17 cellular contexts compared by ENCODE assay signal in the genomic region with DNA sequence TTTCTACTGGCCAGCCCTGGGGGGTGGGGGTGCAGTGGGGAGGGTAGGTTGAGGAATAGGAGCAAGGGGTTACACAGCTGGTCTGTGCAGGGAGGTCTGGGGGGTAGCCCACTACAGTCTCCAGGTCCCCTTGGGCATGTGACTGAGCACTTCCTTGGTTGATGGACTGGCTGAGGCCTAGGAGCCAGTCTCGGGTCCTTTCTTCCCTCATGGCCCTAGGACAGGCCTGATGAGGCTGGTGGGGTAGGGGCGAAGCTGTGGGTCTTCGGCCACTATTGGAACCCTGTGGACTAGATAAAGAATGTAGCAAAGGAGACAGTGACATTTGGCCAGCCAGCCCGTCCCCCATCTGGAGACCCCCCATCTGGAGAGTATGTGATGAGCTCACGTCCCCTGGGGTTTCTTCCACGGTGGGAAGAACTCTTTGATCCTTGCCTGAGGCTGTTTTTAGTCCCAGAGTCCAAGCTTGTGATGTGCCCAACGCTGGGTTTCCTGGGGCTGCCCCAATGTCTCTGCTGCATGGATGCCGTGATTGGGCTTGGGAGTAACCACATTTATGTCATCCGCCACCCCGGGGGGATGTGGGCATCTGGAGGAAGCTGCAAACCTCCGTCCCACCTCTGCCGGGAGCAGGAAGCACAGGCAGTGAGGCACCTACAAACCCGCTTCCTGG. TPM values are rescaled to one million over a fixed set of nuclear protein-coding genes. Genes with fewer than 3 reads are reported as not detected.
DNase-seq lines count a peak whose midpoint lies in the region; ATAC-seq and TF ChIP-seq lines count a peak whose summit lies in the region.
"Had no signal": no experiment of that assay in that cellular context is flagged by ENCODE, and none has a peak within 500 bp of the region (broad histone marks: within the 10 kb centered on the region; RNA-seq: fewer than 3 reads in every experiment).

No MANE protein-coding gene starts in this region.

- no peak overlapping the region for H3K4me3 ChIP-seq in CD4-positive, alpha-beta memory T cell (ENCODE audit: low read length in 2 of 2)

- H3K27ac Mint-ChIP-seq in CD4-positive, alpha-beta memory T cell: peak overlapping the region in 2 of 7 donors; percentile 51
- peak overlapping the region; percentile 57 for H3K27ac Mint-ChIP-seq in T-helper 1 cell treated with Interleukin-12 subunit alpha and Interleukin-12 subunit beta and Interleukin-4 antibody, amounts not matched to agents 30 μg/mL and 1 μg/mL, for 36 hours
- peak overlapping the region; percentile 20 for H3K27ac Mint-ChIP-seq in effector memory CD8-positive, alpha-beta T cell

- intact Hi-C loops in CD4-positive, alpha-beta memory T cell (cut with micrococcal nuclease): no loop called here

- peaks cover 18% of the 10 kb centered on the region for H3K4me1 ChIP-seq in CD4-positive, alpha-beta memory T cell (ENCODE audit: insufficient read depth, low read length)
- H3K4me1 ChIP-seq: Caco-2 had no signal

- POLR2A ChIA-PET in CD4-positive, alpha-beta memory T cell (lab: Charles Lee; ENCODE audit: partially characterized antibody): interaction anchor here (0.9 kb wide), 1 partner anchor 127 kb away, joined by 3 read pairs; no protein-coding TSS in a partner anchor

- ATAC-seq in effector memory CD8-positive, alpha-beta T cell (replicated peaks): peak; percentile 80

- peak overlapping the region; percentile 7; the same call in 1 of the 2 replicates for H3K27ac ChIP-seq in C4-2B
- no peak overlapping the region for H3K27ac ChIP-seq in CD4-positive, alpha-beta memory T cell (ENCODE audit: low read depth, low read length)
- H3K27ac ChIP-seq: neutrophil had no signal

- no peaks in the 10 kb centered on the region for H3K27me3 ChIP-seq in CD4-positive, alpha-beta memory T cell (ENCODE audit: insufficient read depth, low read length)

- H3K9me3 ChIP-seq in CD4-positive, alpha-beta memory T cell (ENCODE audit: control insufficient read depth in 1 of 2, low read length in 2 of 2): no peaks in the 10 kb centered on the region
- H3K9me3 ChIP-seq: neutrophil had no signal

- no peaks in the 10 kb centered on the region for H3K9me3 Mint-ChIP-seq in CD4-positive, alpha-beta memory T cell
- no peaks in the 10 kb centered on the region for H3K9me3 Mint-ChIP-seq in T-helper 1 cell treated with Interleukin-12 subunit alpha and Interleukin-12 subunit beta and Interleukin-4 antibody, amounts not matched to agents 30 μg/mL and 1 μg/mL, for 36 hours
- no peaks in the 10 kb centered on the region for H3K9me3 Mint-ChIP-seq in effector memory CD8-positive, alpha-beta T cell

- CTCF ChIA-PET in CD4-positive, alpha-beta memory T cell (lab: Charles Lee; ENCODE audit: partially characterized antibody): interaction anchor here (1.0 to 1.6 kb wide), 4 partner anchors 9 to 65 kb away, joined by 3 to 5 read pairs (median 4); no protein-coding TSS in a partner anchor

- H3K36me3 ChIP-seq in CD4-positive, alpha-beta memory T cell (ENCODE audit: insufficient read depth, low read length): no peaks in the 10 kb centered on the region
- H3K36me3 ChIP-seq: neutrophil had no signal

- no peaks in the 10 kb centered on the region for H3K36me3 Mint-ChIP-seq in CD4-positive, alpha-beta memory T cell
- H3K36me3 Mint-ChIP-seq in T-helper 1 cell treated with Interleukin-12 subunit alpha and Interleukin-12 subunit beta and Interleukin-4 antibody, amounts not matched to agents 30 μg/mL and 1 μg/mL, for 36 hours (ENCODE audit: low read depth): no peaks in the 10 kb centered on the region
- no peaks in the 10 kb centered on the region for H3K36me3 Mint-ChIP-seq in effector memory CD8-positive, alpha-beta T cell (ENCODE audit: insufficient read depth)

- peak in 1 of 5 donors; percentile 14 for DNase-seq in CD4-positive, alpha-beta memory T cell
- peak in 1 of 3 experiments; percentile 26 for DNase-seq in effector memory CD8-positive, alpha-beta T cell
- DNase-seq in NOMO-1 (lab: John Stamatoyannopoulos, UW; ENCODE audit: unreplicated experiment in 2 of 2): no peak
- no peak for DNase-seq in NCI-H1092 treated with DMSO at 0.1 percent for 48 hours (lab: John Stamatoyannopoulos, UW)
- no peak for DNase-seq in dedifferentiated amniotic fluid mesenchymal stem cell (ENCODE audit: extremely low spot score)
- DNase-seq in glomerular visceral epithelial cell (ENCODE audit: extremely low spot score): no peak
- DNase-seq: activated CD4-positive, CD25-positive, alpha-beta regulatory T cell; cortex of kidney; DMS79 treated with DMSO at 0.1 percent for 48 hours; NCI-H1105; NCI-H2029 treated with DMSO at 0.1 percent for 48 hours; NCI-H345; NCI-H774 had no signal

- peak overlapping the region in 5 of 8 donors; percentile 32 to 72 (median 59) for H3K4me3 Mint-ChIP-seq in CD4-positive, alpha-beta memory T cell
- H3K4me3 Mint-ChIP-seq in T-helper 1 cell treated with Interleukin-12 subunit alpha and Interleukin-12 subunit beta and Interleukin-4 antibody, amounts not matched to agents 30 μg/mL and 1 μg/mL, for 36 hours: no peak overlapping the region
- peak overlapping the region in 1 of 2 donors; percentile 58 for H3K4me3 Mint-ChIP-seq in effector memory CD8-positive, alpha-beta T cell

- H3K27me3 Mint-ChIP-seq in CD4-positive, alpha-beta memory T cell: no peaks in the 10 kb centered on the region
- no peaks in the 10 kb centered on the region for H3K27me3 Mint-ChIP-seq in T-helper 1 cell treated with Interleukin-12 subunit alpha and Interleukin-12 subunit beta and Interleukin-4 antibody, amounts not matched to agents 30 μg/mL and 1 μg/mL, for 36 hours (ENCODE audit: low read depth)
- H3K27me3 Mint-ChIP-seq in effector memory CD8-positive, alpha-beta T cell: peaks cover 6 to 30% of the 10 kb centered on the region in 2 donors

- TF ChIP-seq CTCF in C4-2B (conservative IDR thresholded peaks at IDR 0.05): no peak

- peaks cover 8 to 21% (median 14%) of the 10 kb centered on the region in 4 donors for H3K4me1 Mint-ChIP-seq in CD4-positive, alpha-beta memory T cell
- peaks cover 18% of the 10 kb centered on the region for H3K4me1 Mint-ChIP-seq in T-helper 1 cell treated with Interleukin-12 subunit alpha and Interleukin-12 subunit beta and Interleukin-4 antibody, amounts not matched to agents 30 μg/mL and 1 μg/mL, for 36 hours (ENCODE audit: low read depth)
- H3K4me1 Mint-ChIP-seq in effector memory CD8-positive, alpha-beta T cell (ENCODE audit: low read depth in 2 of 2): peaks cover 7 to 21% of the 10 kb centered on the region in 2 donors

RNA-seq across cellular contexts. Expression of a gene that starts 20.7 kb away (rescaled TPM):
- 10 to 100 TPM in 1 of 2 experiments, 1 to 10 TPM in 1; 9.4 to 10.7 TPM for total RNA-seq in CD4-positive, alpha-beta memory T cell
- polyA plus RNA-seq in CD4-positive, alpha-beta memory T cell: 10 to 100 TPM; 17.3 to 24.9 TPM
